In the genomic region with DNA sequence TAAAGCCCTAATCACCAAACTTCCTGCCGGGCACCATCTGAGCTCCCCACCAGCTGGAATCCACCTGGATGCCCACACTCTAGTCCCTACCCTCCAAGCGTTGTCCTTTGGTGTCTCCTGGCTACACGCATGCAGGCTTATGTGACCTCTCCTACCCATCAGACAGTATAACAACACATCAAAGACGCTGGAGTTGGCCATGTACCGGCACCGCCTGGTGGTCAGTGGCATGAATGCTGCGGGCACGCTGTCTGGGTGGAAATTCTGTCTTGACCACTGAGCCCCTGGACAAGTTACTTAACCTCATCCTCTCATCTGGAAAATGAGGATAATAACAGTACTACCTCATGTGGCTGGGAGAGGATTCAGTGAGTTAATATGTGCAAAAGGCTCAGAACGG, we compare ENCODE assay signal across 10 cellular contexts. TPM values are rescaled to one million over a fixed set of nuclear protein-coding genes. Genes with fewer than 3 reads are reported as not detected.
DNase-seq lines count a peak whose midpoint lies in the region; ATAC-seq and TF ChIP-seq lines count a peak whose summit lies in the region.
"Had no signal": no experiment of that assay in that cellular context is flagged by ENCODE, and none has a peak within 500 bp of the region (broad histone marks: within the 10 kb centered on the region; RNA-seq: fewer than 3 reads in every experiment).

No MANE protein-coding gene starts in this region.

- no peak overlapping the region for H3K4me3 ChIP-seq in cardiac muscle cell
- no peak overlapping the region for H3K4me3 ChIP-seq in right atrium auricular region
- no peak overlapping the region for H3K4me3 ChIP-seq in esophagus squamous epithelium

- intact Hi-C loops in esophagus squamous epithelium (cut with DNase I): no loop called here

- no peaks in the 10 kb centered on the region for H3K9me3 ChIP-seq in cardiac muscle cell (ENCODE audit: low read depth)
- no peaks in the 10 kb centered on the region for H3K9me3 ChIP-seq in right atrium auricular region
- no peaks in the 10 kb centered on the region for H3K9me3 ChIP-seq in esophagus squamous epithelium

- H3K4me1 Mint-ChIP-seq in type B pancreatic cell (ENCODE audit: unreplicated experiment): peaks cover 28% of the 10 kb centered on the region

- no peak overlapping the region for H3K27ac Mint-ChIP-seq in type B pancreatic cell
- H3K27ac Mint-ChIP-seq: dendritic cell treated with granulocyte-macrophage colony-stimulating factor and Interleukin-4, amounts not matched to agents 40 ng/mL and 50 ng/mL, for 4 days had no signal

- H3K9me3 Mint-ChIP-seq in type B pancreatic cell: no peaks in the 10 kb centered on the region
- H3K9me3 Mint-ChIP-seq: dendritic cell treated with granulocyte-macrophage colony-stimulating factor and Interleukin-4, amounts not matched to agents 40 ng/mL and 50 ng/mL, for 4 days had no signal

- no peak for ATAC-seq in HG03175 (IDR thresholded peaks at IDR 0.05; ENCODE audit: unreplicated experiment)

- 80 to 88% methylated on average over 8 of the region's 9 CpGs for WGBS in esophagus squamous epithelium, 2 donors

- H3K36me3 ChIP-seq in cardiac muscle cell (no peaks in the 10 kb centered on the region), right atrium auricular region (peaks cover 8% of the 10 kb centered on the region), esophagus squamous epithelium (peaks cover 8 to 95% (median 24%) of the 10 kb centered on the region in 3 donors)

- DNase-seq in cardiac muscle cell (ENCODE audit: low read depth in 1 of 2, low spot score in 1 of 2): peak; percentile 34 to 40
- no peak for DNase-seq in right atrium auricular region (ENCODE audit: low spot score)
- peak; percentile 15 for DNase-seq in RPMI8226
- DNase-seq in esophagus squamous epithelium (lab: John Stamatoyannopoulos, UW): no peak
- no peak for DNase-seq in type B pancreatic cell (ENCODE audit: extremely low spot score, unreplicated experiment)
- DNase-seq in stimulated activated CD4-positive, alpha-beta T cell treated with anti-CD3 and anti-CD28 coated beads, Interleukin-4, amount 100 ng/mL, for 1 hour: no peak
- DNase-seq in DMS79 treated with DMSO at 0.1 percent for 48 hours (lab: John Stamatoyannopoulos, UW): no peak
- DNase-seq: T-helper 1 cell had no signal

- no peaks in the 10 kb centered on the region for H3K27me3 Mint-ChIP-seq in type B pancreatic cell
- H3K27me3 Mint-ChIP-seq: dendritic cell treated with granulocyte-macrophage colony-stimulating factor and Interleukin-4, amounts not matched to agents 40 ng/mL and 50 ng/mL, for 4 days had no signal

- TF ChIP-seq POLR2A in esophagus squamous epithelium (IDR thresholded peaks at IDR 0.05): no peak

- H3K4me3 Mint-ChIP-seq in type B pancreatic cell: no peak overlapping the region
- H3K4me3 Mint-ChIP-seq: dendritic cell treated with granulocyte-macrophage colony-stimulating factor and Interleukin-4, amounts not matched to agents 40 ng/mL and 50 ng/mL, for 4 days had no signal

- no peaks in the 10 kb centered on the region for H3K36me3 Mint-ChIP-seq in type B pancreatic cell

- no peaks in the 10 kb centered on the region for H3K4me1 ChIP-seq in cardiac muscle cell (ENCODE audit: low read depth)
- H3K4me1 ChIP-seq in right atrium auricular region: no peaks in the 10 kb centered on the region
- peaks cover 0 to 47% (median 3%) of the 10 kb centered on the region in 3 donors for H3K4me1 ChIP-seq in esophagus squamous epithelium

- peak; percentile 55 for TF ChIP-seq CTCF in cardiac muscle cell (IDR thresholded peaks at IDR 0.05; ENCODE audit: low read depth, low read length)
- TF ChIP-seq CTCF in right atrium auricular region (IDR thresholded peaks at IDR 0.05): peak in 1 of 2 donors; percentile 39
- peak in 2 of 6 experiments; percentile 10 to 29 for TF ChIP-seq CTCF in esophagus squamous epithelium (IDR thresholded peaks at IDR 0.05)
- peak; percentile 73 for TF ChIP-seq CTCF in type B pancreatic cell (conservative IDR thresholded peaks at IDR 0.05)

- no peaks in the 10 kb centered on the region for H3K27me3 ChIP-seq in cardiac muscle cell
- no peaks in the 10 kb centered on the region for H3K27me3 ChIP-seq in right atrium auricular region
- no peaks in the 10 kb centered on the region for H3K27me3 ChIP-seq in esophagus squamous epithelium

- no peak overlapping the region for H3K27ac ChIP-seq in cardiac muscle cell
- H3K27ac ChIP-seq in right atrium auricular region: no peak overlapping the region
- peak overlapping the region; percentile 32 to 69 (median 56) for H3K27ac ChIP-seq in esophagus squamous epithelium

RNA-seq across cellular contexts. Expression of gene CORO2A, which starts 23.4 kb away (rescaled TPM):
- total RNA-seq in cardiac muscle cell (2.0 and 2.4 TPM in 2 replicates), right atrium auricular region (under 1 TPM; 0.39 to 0.44 TPM), esophagus squamous epithelium (10 to 100 TPM; 15.6 to 27.6 (median 26.1) TPM), type B pancreatic cell (ENCODE audit: low replicate concordance) (9.9 and 28.5 TPM in 2 replicates)
- 1.1 and 2.0 TPM in 2 replicates for polyA plus RNA-seq in cardiac muscle cell

RNA-seq across cellular contexts. Expression of gene TBC1D2, which starts 39.6 kb away (rescaled TPM):
- total RNA-seq in cardiac muscle cell: 2.7 and 5.5 TPM in 2 replicates
- polyA plus RNA-seq in cardiac muscle cell: 3.0 and 5.1 TPM in 2 replicates
- 1 to 10 TPM; 2.6 to 4.6 TPM for total RNA-seq in right atrium auricular region
- 10 to 100 TPM; 39.3 to 52.9 (median 49.0) TPM for total RNA-seq in esophagus squamous epithelium
- 9.4 and 20.9 TPM in 2 replicates for total RNA-seq in type B pancreatic cell (ENCODE audit: low replicate concordance)

Comparison
In these comparisons a context has a peak if more than half of its experiments do, and no peak if none do; other contexts are left out.
1. DNase-seq: peak in cardiac muscle cell (2 of 2) and RPMI8226 (single experiment); none in right atrium auricular region (single experiment), esophagus squamous epithelium (single experiment), type B pancreatic cell (single experiment), stimulated activated CD4-positive, alpha-beta T cell treated with anti-CD3 and anti-CD28 coated beads, Interleukin-4, amount 100 ng/mL, for 1 hour (single experiment) and DMS79 treated with DMSO at 0.1 percent for 48 hours (single experiment).
2. H3K27ac ChIP-seq: peak in esophagus squamous epithelium (4 of 4); none in cardiac muscle cell (single experiment) and right atrium auricular region (0 of 2).